Comparison of ENCODE assay signal across 22 cellular contexts in genomic region chr1:29934255-29934654, GRCh38.
"Had no signal": no experiment of that assay in that cellular context is flagged by ENCODE, and none has a peak within 500 bp of the region (broad histone marks: within the 10 kb centered on the region; RNA-seq: fewer than 3 reads in every experiment).

No MANE protein-coding gene starts in this region.

- H3K27ac ChIP-seq: left lung, prostate gland, right atrium auricular region, suprapubic skin, transverse colon, upper lobe of right lung, vagina had no signal

- H3K36me3 Mint-ChIP-seq: naive thymus-derived CD8-positive, alpha-beta T cell had no signal

- H3K4me3 Mint-ChIP-seq: effector memory CD8-positive, alpha-beta T cell; naive thymus-derived CD8-positive, alpha-beta T cell; neural crest cell; stimulated activated naive CD8-positive, alpha-beta T cell treated with anti-CD3 and anti-CD28 coated beads, Interleukin-15, amount 100 ng/mL, for 72 hours had no signal

- H3K4me3 ChIP-seq: left lung, prostate gland, right atrium auricular region, suprapubic skin, transverse colon, upper lobe of right lung, vagina had no signal

- H3K36me3 ChIP-seq: left lung, prostate gland, right atrium auricular region, suprapubic skin, transverse colon, upper lobe of right lung, vagina had no signal

- DNase-seq: cerebellar nuclear complex; cortex of kidney; effector memory CD8-positive, alpha-beta T cell; erythroblast; kidney; left cardiac atrium; left lung; mesenchymal stem cell; midbrain; naive thymus-derived CD8-positive, alpha-beta T cell; nucleus accumbens; stimulated activated CD4-positive, alpha-beta T cell treated with anti-CD3 and anti-CD28 coated beads, Interleukin-4, amount 100 ng/mL, for 4 hours; stimulated activated naive CD4-positive, alpha-beta T cell; stimulated activated naive CD8-positive, alpha-beta T cell treated with anti-CD3 and anti-CD28 coated beads, Interleukin-15, amount 100 ng/mL, for 72 hours; transverse colon; upper lobe of right lung had no signal

- H3K27ac Mint-ChIP-seq: effector memory CD8-positive, alpha-beta T cell; naive thymus-derived CD8-positive, alpha-beta T cell had no signal

- H3K4me1 Mint-ChIP-seq: naive thymus-derived CD8-positive, alpha-beta T cell; stimulated activated naive CD8-positive, alpha-beta T cell treated with anti-CD3 and anti-CD28 coated beads, Interleukin-15, amount 100 ng/mL, for 72 hours had no signal

- ATAC-seq: effector memory CD8-positive, alpha-beta T cell; left cardiac atrium; left lung; naive thymus-derived CD8-positive, alpha-beta T cell; sciatic nerve; stimulated activated naive CD8-positive, alpha-beta T cell treated with anti-CD3 and anti-CD28 coated beads, Interleukin-15, amount 100 ng/mL, for 72 hours; upper lobe of right lung had no signal

- H3K4me1 ChIP-seq: left lung, prostate gland, right atrium auricular region, suprapubic skin, transverse colon, upper lobe of right lung, vagina had no signal

- H3K27me3 ChIP-seq: right atrium auricular region, vagina had no signal

- H3K9me3 Mint-ChIP-seq: effector memory CD8-positive, alpha-beta T cell; naive thymus-derived CD8-positive, alpha-beta T cell; neural crest cell; stimulated activated naive CD8-positive, alpha-beta T cell treated with anti-CD3 and anti-CD28 coated beads, Interleukin-15, amount 100 ng/mL, for 72 hours had no signal

- H3K9me3 ChIP-seq: left lung, prostate gland, right atrium auricular region, suprapubic skin, transverse colon, upper lobe of right lung, vagina had no signal
